Comparison of ENCODE assay signal across 13 cellular contexts in the genomic region with DNA sequence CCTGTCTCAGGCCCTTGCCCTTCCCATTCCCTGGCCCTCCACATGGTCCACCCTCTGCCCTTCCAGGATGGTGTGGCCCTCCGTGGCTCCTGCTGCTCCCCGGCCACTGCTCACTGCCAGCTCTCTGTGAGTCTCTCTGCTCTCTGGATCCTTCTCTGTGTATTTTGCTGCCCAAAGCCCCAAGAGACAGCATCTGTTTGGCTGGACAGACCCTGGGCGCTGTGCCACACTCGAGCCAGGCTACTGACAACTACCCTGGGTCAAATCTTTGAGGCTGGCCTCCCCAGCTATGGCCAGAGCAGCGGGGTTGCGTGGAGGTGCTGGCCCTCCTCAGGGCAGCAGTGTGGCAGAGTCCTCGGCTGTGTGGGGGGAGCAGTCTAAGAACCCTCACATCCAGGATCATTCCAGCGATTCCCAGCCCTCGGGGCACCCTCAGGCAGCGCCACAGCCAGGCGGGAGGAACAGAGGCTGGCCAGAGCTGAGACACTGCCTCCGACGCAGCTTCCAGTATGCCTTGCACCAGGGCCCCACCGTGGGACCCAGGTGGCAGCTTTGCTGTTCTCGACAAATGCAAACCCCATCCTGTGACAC.
DNase-seq lines count a peak whose midpoint lies in the region; ATAC-seq and TF ChIP-seq lines count a peak whose summit lies in the region.
"Had no signal": no experiment of that assay in that cellular context is flagged by ENCODE, and none has a peak within 500 bp of the region (broad histone marks: within the 10 kb centered on the region; RNA-seq: fewer than 3 reads in every experiment).

No MANE protein-coding gene starts in this region.

- intact Hi-C loops in thyroid gland (cut with DNase I) = no loop called here

- H3K9me3 Mint-ChIP-seq in endodermal cell (no peaks in the 10 kb centered on the region), neural crest cell (no peaks in the 10 kb centered on the region)
- H3K9me3 Mint-ChIP-seq: activated T-cell treated with anti-CD3 and anti-CD28 coated beads, Interleukin-2, amount 50 U/mL, for 4 hours; CD8-positive, alpha-beta memory T cell had no signal

- H3K4me1 ChIP-seq in endodermal cell (ENCODE audit: control insufficient read depth, insufficient read depth, low read length) (no peaks in the 10 kb centered on the region), thyroid gland (peaks cover 0 to 11% of the 10 kb centered on the region in 2 donors)

- H3K36me3 ChIP-seq in endodermal cell (ENCODE audit: control insufficient read depth, insufficient read depth, low read length) = no peaks in the 10 kb centered on the region
- H3K36me3 ChIP-seq in thyroid gland = no peaks in the 10 kb centered on the region

- no peak for ATAC-seq in GM21529 (IDR thresholded peaks at IDR 0.05; ENCODE audit: unreplicated experiment)
- ATAC-seq: activated T-cell treated with anti-CD3 and anti-CD28 coated beads, Interleukin-2, amount 50 U/mL, for 4 hours had no signal

- H3K9ac ChIP-seq in endodermal cell (ENCODE audit: extremely low read depth, low read length, poor library complexity, severe bottlenecking) = no peak overlapping the region

- no peak for TF ChIP-seq POLR2A in NB4 (IDR thresholded peaks at IDR 0.05; ENCODE audit: extremely low read depth, insufficient read length)
- TF ChIP-seq POLR2A in thyroid gland (IDR thresholded peaks at IDR 0.05) = no peak

- peaks cover 2% of the 10 kb centered on the region for H3K27me3 ChIP-seq in endodermal cell (ENCODE audit: control insufficient read depth, insufficient read depth, low read length, poor library complexity, severe bottlenecking)
- H3K27me3 ChIP-seq in thyroid gland = no peaks in the 10 kb centered on the region

- H3K4me3 ChIP-seq in NB4 (ENCODE audit: low read depth, low read length) (peak overlapping the region; percentile 53), endodermal cell (ENCODE audit: low read length) (no peak overlapping the region), thyroid gland (replicated peaks in 1 of 3) (no peak overlapping the region)

- H3K27ac ChIP-seq in endodermal cell (ENCODE audit: low read depth, low read length) (peak overlapping the region; percentile 90), thyroid gland (peak overlapping the region in 2 of 3 donors; percentile 21 to 66)

- peaks cover 40% of the 10 kb centered on the region for H3K27me3 Mint-ChIP-seq in endodermal cell (ENCODE audit: insufficient read depth)
- H3K27me3 Mint-ChIP-seq in neural crest cell (ENCODE audit: low read depth) = peaks cover 22% of the 10 kb centered on the region

- H3K4me1 Mint-ChIP-seq in endodermal cell = peaks cover 6% of the 10 kb centered on the region
- H3K4me1 Mint-ChIP-seq in neural crest cell = peaks cover 38% of the 10 kb centered on the region
- H3K4me1 Mint-ChIP-seq: CD8-positive, alpha-beta memory T cell had no signal

- WGBS in endodermal cell (ENCODE audit: insufficient coverage in 1 of 2, insufficient read length in 1 of 2), 2 experiments = 85 to 90% methylated on average over 6 to 15 of the region's 15 CpGs
- 65 to 75% methylated on average over 9 to 14 of the region's 15 CpGs for WGBS in thyroid gland, 2 donors

- H3K27ac Mint-ChIP-seq in endodermal cell = no peak overlapping the region
- H3K27ac Mint-ChIP-seq in neural crest cell (ENCODE audit: unreplicated experiment) = peak overlapping the region; percentile 73
- H3K27ac Mint-ChIP-seq: CD8-positive, alpha-beta memory T cell had no signal

- no peaks in the 10 kb centered on the region for H3K36me3 Mint-ChIP-seq in endodermal cell (ENCODE audit: low read depth)
- no peaks in the 10 kb centered on the region for H3K36me3 Mint-ChIP-seq in neural crest cell (ENCODE audit: low read depth)
- H3K36me3 Mint-ChIP-seq: CD8-positive, alpha-beta memory T cell had no signal

- H3K9me3 ChIP-seq in endodermal cell (ENCODE audit: control insufficient read depth, low read length) (no peaks in the 10 kb centered on the region), thyroid gland (no peaks in the 10 kb centered on the region)

- TF ChIP-seq CTCF in NB4 (IDR thresholded peaks at IDR 0.05; ENCODE audit: low read depth, low read length) (no peak), endodermal cell (conservative IDR thresholded peaks at IDR 0.05) (no peak), neural crest cell (conservative IDR thresholded peaks at IDR 0.05) (no peak), thyroid gland (IDR thresholded peaks at IDR 0.05) (no peak)

- DNase-seq in NB4 (ENCODE audit: low read depth) (peak; percentile 62), endodermal cell (no peak), neural crest cell (ENCODE audit: low read depth, low spot score) (no peak), thyroid gland (no peak), SHP77 treated with DMSO at 0.1 percent for 48 hours (lab: John Stamatoyannopoulos, UW) (no peak), NCI-H2081 (lab: John Stamatoyannopoulos, UW) (no peak), NCI-H526 (lab: John Stamatoyannopoulos, UW) (no peak)
- DNase-seq: activated T-cell treated with anti-CD3 and anti-CD28 coated beads, Interleukin-2, amount 50 U/mL, for 4 hours; CD8-positive, alpha-beta memory T cell; erythroblast; NCI-H345; SHP77 had no signal

- no peak overlapping the region for H3K4me3 Mint-ChIP-seq in endodermal cell
- H3K4me3 Mint-ChIP-seq in neural crest cell = peak overlapping the region; percentile 42
- H3K4me3 Mint-ChIP-seq: activated T-cell treated with anti-CD3 and anti-CD28 coated beads, Interleukin-2, amount 50 U/mL, for 4 hours had no signal
